In genomic region chr1:204493145-204493881, GRCh38 we compare ENCODE assay signal across 8 cellular contexts. TPM values are rescaled to one million over a fixed set of nuclear protein-coding genes. Genes with fewer than 3 reads are reported as not detected.
DNase-seq lines count a peak whose midpoint lies in the region; ATAC-seq, FAIRE-seq and TF ChIP-seq lines count a peak whose summit lies in the region.

No MANE protein-coding gene starts in this region.

- no peaks in the 10 kb centered on the region for H3K36me3 ChIP-seq in NT2/D1 (ENCODE audit: insufficient read depth, insufficient read length, low read length)
- no peaks in the 10 kb centered on the region for H3K36me3 ChIP-seq in bronchial epithelial cell (ENCODE audit: control insufficient read depth, insufficient read depth, low read length)

- H3K9me3 ChIP-seq in NT2/D1 (ENCODE audit: insufficient read depth, low read length) = no peaks in the 10 kb centered on the region

- peaks cover 4% of the 10 kb centered on the region for H3K27me3 ChIP-seq in NT2/D1 (ENCODE audit: insufficient read depth, insufficient read length)
- H3K27me3 ChIP-seq in bronchial epithelial cell (ENCODE audit: control insufficient read depth, insufficient read depth, low read length) = no peaks in the 10 kb centered on the region

- peak overlapping the region; percentile 86 for H3K27ac Mint-ChIP-seq in activated CD8-positive, alpha-beta memory T cell treated with anti-CD3 and anti-CD28 coated beads, Interleukin-2, amount 10 ng/mL, durations not matched to agents 7 days and 5 days

- H3K4me1 Mint-ChIP-seq in activated CD8-positive, alpha-beta memory T cell treated with anti-CD3 and anti-CD28 coated beads, Interleukin-2, amount 10 ng/mL, durations not matched to agents 7 days and 5 days = peaks cover 47% of the 10 kb centered on the region

- ATAC-seq in activated CD8-positive, alpha-beta memory T cell treated with anti-CD3 and anti-CD28 coated beads, Interleukin-2, amount 10 ng/mL, durations not matched to agents 7 days and 5 days = no peak
- no peak for ATAC-seq in GM21381 (IDR thresholded peaks at IDR 0.05; ENCODE audit: unreplicated experiment)

- H3K9me3 Mint-ChIP-seq in activated CD8-positive, alpha-beta memory T cell treated with anti-CD3 and anti-CD28 coated beads, Interleukin-2, amount 10 ng/mL, durations not matched to agents 7 days and 5 days (ENCODE audit: low read depth) = no peaks in the 10 kb centered on the region

- peak overlapping the region; percentile 77 for H3K4me3 Mint-ChIP-seq in activated CD8-positive, alpha-beta memory T cell treated with anti-CD3 and anti-CD28 coated beads, Interleukin-2, amount 10 ng/mL, durations not matched to agents 7 days and 5 days

- peaks cover 6% of the 10 kb centered on the region for H3K36me3 Mint-ChIP-seq in activated CD8-positive, alpha-beta memory T cell treated with anti-CD3 and anti-CD28 coated beads, Interleukin-2, amount 10 ng/mL, durations not matched to agents 7 days and 5 days

- H3K9ac ChIP-seq in NT2/D1 (ENCODE audit: insufficient read length, low read depth) = peak overlapping the region; percentile 96

- FAIRE-seq in bronchial epithelial cell (lab: Jason Lieb, UNC) = no peak

- CTCF ChIA-PET in activated CD8-positive, alpha-beta memory T cell treated with anti-CD3 and anti-CD28 coated beads, Interleukin-2, amount 10 ng/mL, durations not matched to agents 7 days and 5 days (lab: Charles Lee) = interaction anchor here (0.7 to 18.4 kb wide), 18 partner anchors 8 to 314 kb away, joined by 3 to 918 read pairs (median 6); partner anchors contain the start of gene MDM4

- peaks cover 6% of the 10 kb centered on the region for H3K4me1 ChIP-seq in NT2/D1 (ENCODE audit: insufficient read depth, insufficient read length)

- TF ChIP-seq CTCF in bronchial epithelial cell (IDR thresholded peaks at IDR 0.05; ENCODE audit: insufficient read depth, low read length, severe bottlenecking) = no peak

- peak overlapping the region; percentile 90 for H3K4me3 ChIP-seq in NT2/D1 (ENCODE audit: insufficient read length, low read depth)
- peak overlapping the region; percentile 63 for H3K4me3 ChIP-seq in bronchial epithelial cell (ENCODE audit: low read depth, low read length)

- H3K27me3 Mint-ChIP-seq in activated CD8-positive, alpha-beta memory T cell treated with anti-CD3 and anti-CD28 coated beads, Interleukin-2, amount 10 ng/mL, durations not matched to agents 7 days and 5 days = no peaks in the 10 kb centered on the region

- no peak for DNase-seq in activated CD8-positive, alpha-beta memory T cell treated with anti-CD3 and anti-CD28 coated beads, Interleukin-2, amount 10 ng/mL, durations not matched to agents 7 days and 5 days
- no peak for DNase-seq in activated CD8-positive, alpha-beta memory T cell treated with anti-CD3 and anti-CD28 coated beads, Interleukin-2, amount 50 U/mL, for 4 hours
- DNase-seq in NT2/D1 (ENCODE audit: low read depth, low spot score) = no peak
- peak; percentile 53 for DNase-seq in bronchial epithelial cell (ENCODE audit: low read depth)
- peak; percentile 42 for DNase-seq in kidney tubule cell (ENCODE audit: low spot score)
- DNase-seq in stimulated activated naive CD4-positive, alpha-beta T cell treated with Interleukin-2 at 50 U/mL for 16 hours (lab: John Stamatoyannopoulos, UW) = peak; percentile 13
- DNase-seq in amniotic stem cell (lab: John Stamatoyannopoulos, UW) = no peak

RNA-seq across cellular contexts. Expression of gene PIK3C2B, which starts 1.3 kb away (rescaled TPM):
- 10 to 100 TPM; 21.6 to 26.0 TPM for total RNA-seq in activated CD8-positive, alpha-beta memory T cell treated with anti-CD3 and anti-CD28 coated beads, Interleukin-2, amount 10 ng/mL, durations not matched to agents 7 days and 5 days
- total RNA-seq in bronchial epithelial cell = 2.1 and 8.4 TPM in 2 replicates

RNA-seq across cellular contexts. Expression of gene MDM4, which starts 22.9 kb away (rescaled TPM):
- 10 to 100 TPM; 74.7 to 100.0 TPM for total RNA-seq in activated CD8-positive, alpha-beta memory T cell treated with anti-CD3 and anti-CD28 coated beads, Interleukin-2, amount 10 ng/mL, durations not matched to agents 7 days and 5 days
- 23.4 and 25.3 TPM in 2 replicates for total RNA-seq in bronchial epithelial cell

Comparison
In these comparisons a context has a peak if more than half of its experiments do, and no peak if none do; other contexts are left out.
1. DNase-seq: peak in bronchial epithelial cell (single experiment), kidney tubule cell (single experiment) and stimulated activated naive CD4-positive, alpha-beta T cell treated with Interleukin-2 at 50 U/mL for 16 hours (single experiment); none in activated CD8-positive, alpha-beta memory T cell treated with anti-CD3 and anti-CD28 coated beads, Interleukin-2, amount 10 ng/mL, durations not matched to agents 7 days and 5 days (single experiment), activated CD8-positive, alpha-beta memory T cell treated with anti-CD3 and anti-CD28 coated beads, Interleukin-2, amount 50 U/mL, for 4 hours (single experiment), NT2/D1 (single experiment) and amniotic stem cell (single experiment).